Comparison of ENCODE assay signal across 8 cellular contexts in the genomic region with DNA sequence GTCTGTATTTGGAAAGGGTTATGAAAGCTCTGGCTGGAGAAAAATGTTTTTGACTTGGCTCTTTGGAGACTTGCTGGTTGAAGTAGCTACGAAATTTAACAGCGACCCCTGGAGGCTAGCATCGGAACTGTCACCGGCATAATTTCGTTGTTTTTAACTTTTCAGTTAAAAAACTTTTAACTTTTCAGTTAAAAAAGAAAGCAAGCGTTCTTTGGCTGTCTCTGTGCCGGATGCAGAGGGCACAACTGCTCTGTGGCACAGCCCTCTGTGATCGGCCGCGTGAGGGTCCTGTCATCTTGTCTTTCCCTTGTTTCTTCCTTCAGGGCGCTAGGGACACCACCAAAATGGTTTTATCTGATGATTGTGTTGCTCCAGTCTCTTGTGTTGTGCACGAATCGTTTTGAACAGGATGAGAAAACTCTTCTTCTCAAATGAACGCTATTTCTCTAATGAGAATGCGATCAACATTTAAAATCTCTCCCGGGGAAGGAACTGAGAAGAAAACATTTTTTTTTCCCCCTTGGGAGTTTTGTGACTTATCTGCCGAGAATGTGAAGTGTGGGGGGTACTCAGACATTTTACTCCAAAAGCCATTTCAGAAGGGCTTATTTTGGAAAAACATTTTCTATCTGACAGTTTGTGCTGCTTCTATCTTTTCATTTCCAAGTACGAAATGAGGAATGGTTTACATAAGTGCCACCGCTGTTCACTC. TPM values are rescaled to one million over a fixed set of nuclear protein-coding genes. Genes with fewer than 3 reads are reported as not detected.
A peak's percentile ranks its signal among the peaks of the same experiment; 100 is the strongest.
DNase-seq lines count a peak whose midpoint lies in the region; ATAC-seq and TF ChIP-seq lines count a peak whose summit lies in the region.

No MANE protein-coding gene starts in this region.

- H3K9me3 ChIP-seq in CD8-positive, alpha-beta memory T cell (ENCODE audit: low read length) = no peaks in the 10 kb centered on the region
- no peaks in the 10 kb centered on the region for H3K9me3 ChIP-seq in SK-N-MC (ENCODE audit: low read depth, low read length)

- no peak for ATAC-seq in GM21423 (IDR thresholded peaks at IDR 0.05; ENCODE audit: unreplicated experiment)

- H3K4me1 Mint-ChIP-seq in CD8-positive, alpha-beta memory T cell = peaks cover 4 to 9% (median 6%) of the 10 kb centered on the region in 3 donors
- H3K4me1 Mint-ChIP-seq in immature natural killer cell = no peaks in the 10 kb centered on the region

- no peaks in the 10 kb centered on the region for H3K36me3 ChIP-seq in CD8-positive, alpha-beta memory T cell (ENCODE audit: insufficient read depth, low read length)
- H3K36me3 ChIP-seq in SK-N-MC (ENCODE audit: insufficient read depth, low read length) = no peaks in the 10 kb centered on the region

- CTCF ChIA-PET in CD8-positive, alpha-beta memory T cell (lab: Charles Lee) = interaction anchor here (1.1 to 1.3 kb wide), 4 partner anchors 11 to 96 kb away, joined by 3 to 5 read pairs (median 4); no protein-coding TSS in a partner anchor

- H3K9me3 Mint-ChIP-seq in CD8-positive, alpha-beta memory T cell = no peaks in the 10 kb centered on the region
- peaks cover 0 to 4% (median 0%) of the 10 kb centered on the region in 6 donors for H3K9me3 Mint-ChIP-seq in immature natural killer cell

- H3K27me3 Mint-ChIP-seq in CD8-positive, alpha-beta memory T cell = peaks cover 10 to 33% of the 10 kb centered on the region in 2 donors
- peaks cover 3 to 14% (median 4%) of the 10 kb centered on the region in 3 donors for H3K27me3 Mint-ChIP-seq in immature natural killer cell (ENCODE audit: low read depth in 3 of 3)

- H3K4me1 ChIP-seq in CD8-positive, alpha-beta memory T cell (ENCODE audit: insufficient read depth, low read length) = no peaks in the 10 kb centered on the region

- no peaks in the 10 kb centered on the region for H3K27me3 ChIP-seq in CD8-positive, alpha-beta memory T cell (ENCODE audit: insufficient read depth, low read length, poor library complexity, severe bottlenecking)

- no peak overlapping the region for H3K27ac ChIP-seq in CD8-positive, alpha-beta memory T cell (ENCODE audit: low read depth, low read length)
- H3K27ac ChIP-seq in SK-N-MC = no peak overlapping the region

- H3K36me3 Mint-ChIP-seq in CD8-positive, alpha-beta memory T cell = no peaks in the 10 kb centered on the region
- no peaks in the 10 kb centered on the region for H3K36me3 Mint-ChIP-seq in immature natural killer cell

- no peak overlapping the region for H3K9ac ChIP-seq in SK-N-MC (ENCODE audit: insufficient read length)

- POLR2A ChIA-PET in CD8-positive, alpha-beta memory T cell (lab: Charles Lee) = no interaction called here

- in situ Hi-C loops in astrocyte of the spinal cord (cut with HindIII; ENCODE audit: low sequenced_read_pairs) = no loop called here

- peak; percentile 6 to 47 (median 11) for DNase-seq in CD8-positive, alpha-beta memory T cell
- peak; percentile 30 for DNase-seq in HK-2 (ENCODE audit: unreplicated experiment)
- peak; percentile 26 for DNase-seq in SK-N-MC (ENCODE audit: low read depth, low spot score)
- peak; percentile 65 for DNase-seq in astrocyte of the spinal cord (ENCODE audit: low read depth, low spot score)
- peak; percentile 20 to 25 (median 22) for DNase-seq in immature natural killer cell
- peak; percentile 51 to 62 for DNase-seq in stimulated activated CD4-positive, alpha-beta T cell treated with anti-CD3 and anti-CD28 coated beads, Interleukin-2, amount 100 ng/mL, for 24 hours
- DNase-seq in cortex of kidney (lab: John Stamatoyannopoulos, UW) = no peak

- TF ChIP-seq CTCF in astrocyte of the spinal cord (IDR thresholded peaks at IDR 0.05; ENCODE audit: low read depth, low read length) = peak; percentile 88

- H3K4me3 ChIP-seq in CD8-positive, alpha-beta memory T cell (ENCODE audit: low read length) = no peak overlapping the region
- H3K4me3 ChIP-seq in SK-N-MC (peak overlapping the region; percentile 50), astrocyte of the spinal cord (ENCODE audit: low read depth, low read length) (peak overlapping the region; percentile 45)

- peak overlapping the region in 2 of 7 donors; percentile 5 to 29 for H3K4me3 Mint-ChIP-seq in CD8-positive, alpha-beta memory T cell
- H3K4me3 Mint-ChIP-seq in immature natural killer cell = no peak overlapping the region

- no peak overlapping the region for H3K27ac Mint-ChIP-seq in CD8-positive, alpha-beta memory T cell
- H3K27ac Mint-ChIP-seq in immature natural killer cell = no peak overlapping the region

RNA-seq across cellular contexts. Expression of gene ADCYAP1, which starts 57.1 kb away (rescaled TPM):
- not detected for total RNA-seq in CD8-positive, alpha-beta memory T cell
- polyA plus RNA-seq in CD8-positive, alpha-beta memory T cell = not detected
- not detected for polyA plus RNA-seq in immature natural killer cell
